Comparison of ENCODE assay signal across 8 cellular contexts in genomic region chr12:22543246-22544037, GRCh38. TPM values are rescaled to one million over a fixed set of nuclear protein-coding genes. Genes with fewer than 3 reads are reported as not detected.
A peak's percentile ranks its signal among the peaks of the same experiment; 100 is the strongest.
DNase-seq lines count a peak whose midpoint lies in the region; ATAC-seq, FAIRE-seq and TF ChIP-seq lines count a peak whose summit lies in the region.

No MANE protein-coding gene starts in this region.

- peak overlapping the region; percentile 75 for H3K4me2 ChIP-seq in HepG2 (ENCODE audit: low read depth, low read length)

- TF ChIP-seq RAD21 in HepG2 (CRISPR knock-in tag; IDR thresholded peaks at IDR 0.05) = no peak

- H3K36me3 ChIP-seq in HepG2 (replicated peaks in 1 of 2; ENCODE audit: control insufficient read depth in 1 of 2, insufficient read depth in 2 of 2, low read length in 2 of 2) = no peaks in the 10 kb centered on the region

- H3K9me3 ChIP-seq in HepG2 (ENCODE audit: low read length) = no peaks in the 10 kb centered on the region

- peaks cover 22% of the 10 kb centered on the region for H3K4me1 ChIP-seq in HepG2 (ENCODE audit: insufficient read depth, low read length)

- TF ChIP-seq EP300 in HepG2 (IDR thresholded peaks at IDR 0.05; ENCODE audit: low read depth in 2 of 2, low read length in 2 of 2) (no peak), HepG2 (CRISPR knock-in tag; IDR thresholded peaks at IDR 0.05; ENCODE audit: borderline replicate concordance) (no peak)

- no peaks in the 10 kb centered on the region for H4K20me1 ChIP-seq in HepG2 (ENCODE audit: insufficient read depth, low read length)

- BruUV-seq in HepG2 (replicated peaks; lab: Mats Ljungman, UMichigan) = no TSS peak

- ATAC-seq in GM18502 (IDR thresholded peaks at IDR 0.05; ENCODE audit: poor library complexity, unreplicated experiment) = peak; percentile 48
- peak; percentile 38 for ATAC-seq in HG02610 (IDR thresholded peaks at IDR 0.05; ENCODE audit: unreplicated experiment)
- ATAC-seq in activated CD4-positive, CD25-positive, alpha-beta regulatory T cell treated with anti-CD3 and anti-CD28 coated beads, Interleukin-2, amount 50 U/mL, for 24 hours = peak; percentile 38 to 48
- peak; percentile 80 for ATAC-seq in HepG2

- H3K79me2 ChIP-seq in HepG2 (ENCODE audit: insufficient read depth, low read length) = no peaks in the 10 kb centered on the region

- CTCF ChIA-PET in HepG2 (lab: Yijun Ruan, JAX; ENCODE audit: low intra/inter-chr PET ratio, low total read pairs) = no interaction called here

- H3K27ac ChIP-seq in cingulate gyrus (ENCODE audit: low read depth, low read length) (peak overlapping the region; percentile 96), HepG2 (ENCODE audit: extremely low read length, insufficient read depth, low read length) (peak overlapping the region; percentile 91)

- TF ChIP-seq CTCF in HepG2 (CRISPR knock-in tag; IDR thresholded peaks at IDR 0.05) = no peak

- in situ Hi-C loops in HepG2 (cut with HindIII; ENCODE audit: extremely low pct_ligation_motif_present, low pct_unique_long_range_greater_than_20kb) = loop anchor here (5.0 kb wide), 1 partner anchor 84 kb away; the partner anchor contains the start of gene ETNK1

- peak; percentile 59 for DNase-seq in NCI-H1105 (lab: John Stamatoyannopoulos, UW)
- peak; percentile 27 for DNase-seq in HepG2 (ENCODE audit: low spot score)
- DNase-seq in stimulated activated CD4-positive, alpha-beta T cell treated with anti-CD3 and anti-CD28 coated beads, Interleukin-4, amount 100 ng/mL, for 24 hours = peak; percentile 60
- no peak for DNase-seq in mesenteric fat pad (ENCODE audit: low spot score)

- intact Hi-C loops in HepG2 (cut with micrococcal nuclease; ENCODE audit: unreplicated experiment) = loop anchor here (1.0 kb wide), 1 partner anchor 81 kb away; no protein-coding TSS in a partner anchor

- POLR2A ChIA-PET in HepG2 (lab: Yijun Ruan, JAX) = interaction anchor here (1.5 to 2.4 kb wide), 4 partner anchors 12 to 1106 kb away, joined by 4 to 44 read pairs (median 6); partner anchors contain the start of genes ETNK1 and PYROXD1

- WGBS in HepG2 (ENCODE audit: low lambda C conversion rate) = 68% methylated on average over 5 of the region's 28 CpGs

- no peak for TF ChIP-seq POLR2A in HepG2 (IDR thresholded peaks at IDR 0.05; ENCODE audit: insufficient read depth in 1 of 2, low read depth in 2 of 2, low read length in 2 of 2)

- H2AFZ ChIP-seq in HepG2 (ENCODE audit: low read length) = peak overlapping the region; percentile 9

- H3K4me3 ChIP-seq in HepG2 (replicated peaks in 1 of 3; ENCODE audit: insufficient read depth in 1 of 3, low read depth in 2 of 3, low read length in 3 of 3) = peak overlapping the region; percentile 86 to 97 (median 95)

- peak overlapping the region; percentile 84 for H3K9ac ChIP-seq in HepG2 (ENCODE audit: insufficient read depth, low read depth, low read length)

- FAIRE-seq in HepG2 (lab: Jason Lieb, UNC) = peak; percentile 39

- no peaks in the 10 kb centered on the region; a peak in 1 of 5 replicates for H3K27me3 ChIP-seq in HepG2 (ENCODE audit: control insufficient read depth in 1 of 2, insufficient read depth in 2 of 2, low read length in 2 of 2)

TF ChIP-seq in HepG2, 621 proteins besides CTCF, POLR2A, EP300 and RAD21 (continues in another document):
- TF ChIP-seq ZSCAN22 (CRISPR knock-in tag; IDR thresholded peaks at IDR 0.05) (no peak), FOXK1 (CRISPR knock-in tag; IDR thresholded peaks at IDR 0.05; ENCODE audit: borderline replicate concordance, low read depth) (0 out of 2 replicates have a peak, but pooled peaks have one; percentile 2), ZBTB8A (CRISPR knock-in tag; IDR thresholded peaks at IDR 0.05; ENCODE audit: borderline replicate concordance, low read depth) (no peak), ZNF329 (CRISPR knock-in tag; IDR thresholded peaks at IDR 0.05; ENCODE audit: low read depth) (no peak), CREM (IDR thresholded peaks at IDR 0.05) (no peak), CREM (CRISPR knock-in tag; IDR thresholded peaks at IDR 0.05) (no peak), NR3C1 (CRISPR knock-in tag; IDR thresholded peaks at IDR 0.05) (no peak), ZNF468 (CRISPR knock-in tag; IDR thresholded peaks at IDR 0.05) (no peak), ZNF749 (CRISPR knock-in tag; IDR thresholded peaks at IDR 0.05; ENCODE audit: borderline replicate concordance) (no peak), ZNF430 (CRISPR knock-in tag; IDR thresholded peaks at IDR 0.05) (no peak), PATZ1 (CRISPR knock-in tag; IDR thresholded peaks at IDR 0.05) (0 out of 2 replicates have a peak, but pooled peaks have one; percentile 3), GPBP1L1 (CRISPR knock-in tag; IDR thresholded peaks at IDR 0.05) (no peak), FOXA1 (IDR thresholded peaks at IDR 0.05) (no peak), FOXA1 (CRISPR knock-in tag; IDR thresholded peaks at IDR 0.05) (no peak), REPIN1 (CRISPR knock-in tag; IDR thresholded peaks at IDR 0.05; ENCODE audit: borderline replicate concordance, low read depth) (no peak), TMF1 (CRISPR knock-in tag; IDR thresholded peaks at IDR 0.05; ENCODE audit: low read depth) (peak; percentile 40; the same call in 1 of the 2 replicates), BHLHE40 (IDR thresholded peaks at IDR 0.05; ENCODE audit: low read length) (no peak), ZBTB3 (CRISPR knock-in tag; IDR thresholded peaks at IDR 0.05; ENCODE audit: borderline replicate concordance, low read depth) (no peak), FOXO4 (CRISPR knock-in tag; conservative IDR thresholded peaks at IDR 0.05) (no peak)

RNA-seq across cellular contexts. Expression of gene C2CD5, which starts 0.9 kb away (rescaled TPM):
- total RNA-seq in HepG2 (2016; rRNA removed; fragmentation: Illumina TruSeq; extraction: Trizol) = 14.6 and 24.2 TPM in 2 replicates
- total RNA-seq in HepG2 (2016; cell fraction: cytosol; rRNA removed; fragmentation: Illumina TruSeq; extraction: Trizol; ENCODE audit: low read depth) = 7.2 and 9.7 TPM in 2 replicates
- total RNA-seq in HepG2 (2016; cell fraction: insoluble cytoplasmic fraction; rRNA removed; fragmentation: Illumina TruSeq; extraction: Trizol) = 13.3 and 25.9 TPM in 2 replicates
- total RNA-seq in HepG2 (2016; cell fraction: membrane; rRNA removed; fragmentation: Illumina TruSeq; extraction: Trizol) = 12.3 and 12.9 TPM in 2 replicates
- total RNA-seq in HepG2 (2016; cell fraction: nucleus; rRNA removed; fragmentation: Illumina TruSeq; extraction: Trizol) = 23.8 and 28.1 TPM in 2 replicates
- polyA plus RNA-seq in HepG2 (2011; rRNA removed) = 11.1 and 12.6 TPM in 2 replicates
- 5.4 and 8.3 TPM in 2 replicates for polyA plus RNA-seq in HepG2 (2011; cell fraction: cytosol; rRNA removed)
- 11.0 and 11.7 TPM in 2 replicates for polyA plus RNA-seq in HepG2 (2011; cell fraction: nucleus; rRNA removed)
- polyA plus RNA-seq in HepG2 (2012) = 10.3 and 14.3 TPM in 2 replicates
- polyA plus RNA-seq in HepG2 (2016; cell fraction: cytosol; fragmentation: Illumina TruSeq; extraction: Trizol; ENCODE audit: low read depth) = 1.2 and 1.4 TPM in 2 replicates
- 24.1 and 28.0 TPM in 2 replicates for polyA plus RNA-seq in HepG2 (2016; cell fraction: insoluble cytoplasmic fraction; fragmentation: Illumina TruSeq; extraction: Trizol; ENCODE audit: low read depth)
- 6.2 and 6.6 TPM in 2 replicates for polyA plus RNA-seq in HepG2 (2016; cell fraction: membrane; fragmentation: Illumina TruSeq; extraction: Trizol; ENCODE audit: low read depth)
- 31.5 and 34.4 TPM in 2 replicates for polyA plus RNA-seq in HepG2 (2016; cell fraction: nucleus; fragmentation: Illumina TruSeq; extraction: Trizol; ENCODE audit: insufficient read depth, low read depth)
- 11.9 and 19.2 TPM in 2 replicates for polyA minus RNA-seq in HepG2 (2011; rRNA and poly(A)+ RNA removed; ENCODE audit: low replicate concordance)
- polyA minus RNA-seq in HepG2 (2011; cell fraction: cytosol; rRNA and poly(A)+ RNA removed) = 11.8 and 14.7 TPM in 2 replicates
- 65.8 and 70.3 TPM in 2 replicates for polyA minus RNA-seq in HepG2 (2011; cell fraction: nucleus; rRNA and poly(A)+ RNA removed)
- 28.3 TPM for total RNA-seq in mesenteric fat pad
